Comparison of ENCODE assay signal across 8 cellular contexts in genomic region chr1:24540906-24541710, GRCh38. TPM values are rescaled to one million over a fixed set of nuclear protein-coding genes. Genes with fewer than 3 reads are reported as not detected.
A peak's percentile ranks its signal among the peaks of the same experiment; 100 is the strongest.
DNase-seq lines count a peak whose midpoint lies in the region; ATAC-seq and TF ChIP-seq lines count a peak whose summit lies in the region.

No MANE protein-coding gene starts in this region.

- H3K4ac ChIP-seq in mesendoderm (ENCODE audit: low read depth, low read length) = no peak overlapping the region

- H2AFZ ChIP-seq in Loucy (ENCODE audit: low read length) = no peak overlapping the region

- H3K4me3 ChIP-seq in CD8-positive, alpha-beta memory T cell (ENCODE audit: low read length) = no peak overlapping the region
- no peak overlapping the region for H3K4me3 ChIP-seq in Loucy (ENCODE audit: low read length, poor library complexity, severe bottlenecking)
- no peak overlapping the region for H3K4me3 ChIP-seq in lung
- H3K4me3 ChIP-seq in mesendoderm (ENCODE audit: low read length) = no peak overlapping the region

- peak overlapping the region in 7 of 8 donors; percentile 23 to 88 (median 76) for H3K27ac Mint-ChIP-seq in CD8-positive, alpha-beta memory T cell
- peak overlapping the region; percentile 94 for H3K27ac Mint-ChIP-seq in activated naive CD8-positive, alpha-beta T cell treated with anti-CD3 and anti-CD28 coated beads, Interleukin-2, amount 50 U/mL, for 24 hours

- peaks cover 32% of the 10 kb centered on the region for H3K4me1 ChIP-seq in CD8-positive, alpha-beta memory T cell (ENCODE audit: insufficient read depth, low read length)
- peaks cover 39% of the 10 kb centered on the region for H3K4me1 ChIP-seq in Loucy (ENCODE audit: insufficient read depth, low read length, poor library complexity, severe bottlenecking)
- no peaks in the 10 kb centered on the region for H3K4me1 ChIP-seq in lung (ENCODE audit: control insufficient read depth in 2 of 2, insufficient read depth in 2 of 2, low read length in 2 of 2)
- no peaks in the 10 kb centered on the region for H3K4me1 ChIP-seq in mesendoderm (ENCODE audit: control insufficient read depth, low read depth, low read length)

- H3K79me2 ChIP-seq in Loucy (ENCODE audit: insufficient read depth, low read length) (no peaks in the 10 kb centered on the region), mesendoderm (ENCODE audit: control insufficient read depth, insufficient read depth, low read length) (no peaks in the 10 kb centered on the region)

- POLR2A ChIA-PET in CD8-positive, alpha-beta memory T cell (lab: Charles Lee) = interaction anchor here (0.5 to 1.6 kb wide), 4 partner anchors 39 to 574 kb away, joined by 3 to 8 read pairs (median 4); partner anchors contain the start of gene RCAN3

- DNase-seq in CD8-positive, alpha-beta memory T cell = no peak
- no peak for DNase-seq in activated naive CD8-positive, alpha-beta T cell treated with anti-CD3 and anti-CD28 coated beads, Interleukin-2, amount 50 U/mL, for 24 hours
- peak; percentile 53 for DNase-seq in lung (ENCODE audit: low spot score)
- DNase-seq in mesendoderm = no peak
- no peak for DNase-seq in NCI-H2081 treated with DMSO at 0.1 percent for 48 hours (lab: John Stamatoyannopoulos, UW)

- H3K27me3 ChIP-seq in CD8-positive, alpha-beta memory T cell (ENCODE audit: insufficient read depth, low read length, poor library complexity, severe bottlenecking) = no peaks in the 10 kb centered on the region
- H3K27me3 ChIP-seq in Loucy (ENCODE audit: insufficient read depth, low read length, poor library complexity, severe bottlenecking) (no peaks in the 10 kb centered on the region), lung (ENCODE audit: control insufficient read depth, insufficient read depth) (no peaks in the 10 kb centered on the region), mesendoderm (ENCODE audit: insufficient read depth, low read length, poor library complexity) (no peaks in the 10 kb centered on the region)

- no peaks in the 10 kb centered on the region for H3K9me2 ChIP-seq in Loucy (replicated peaks; ENCODE audit: low read depth, low read length)

- no peak for TF ChIP-seq POLR2A in GM18505 (IDR thresholded peaks at IDR 0.05; ENCODE audit: borderline replicate concordance, extremely low read depth, insufficient read depth, insufficient read length)

- H3K4me1 Mint-ChIP-seq in CD8-positive, alpha-beta memory T cell = peaks cover 45 to 79% (median 58%) of the 10 kb centered on the region in 3 donors
- peaks cover 80% of the 10 kb centered on the region for H3K4me1 Mint-ChIP-seq in activated naive CD8-positive, alpha-beta T cell treated with anti-CD3 and anti-CD28 coated beads, Interleukin-2, amount 50 U/mL, for 24 hours

- peaks cover 6% of the 10 kb centered on the region for H3K36me3 ChIP-seq in CD8-positive, alpha-beta memory T cell (ENCODE audit: insufficient read depth, low read length)
- H3K36me3 ChIP-seq in Loucy (ENCODE audit: insufficient read depth, low read length) = no peaks in the 10 kb centered on the region
- H3K36me3 ChIP-seq in lung (ENCODE audit: control insufficient read depth in 2 of 2, insufficient read depth in 2 of 2, low read length in 2 of 2) = peaks cover 0 to 4% of the 10 kb centered on the region in 2 donors
- no peaks in the 10 kb centered on the region for H3K36me3 ChIP-seq in mesendoderm (ENCODE audit: control insufficient read depth, insufficient read depth, low read length)

- H3K4me2 ChIP-seq in Loucy (ENCODE audit: low read depth, low read length, poor library complexity, severe bottlenecking) = peak overlapping the region; percentile 44
- H3K4me2 ChIP-seq in mesendoderm (ENCODE audit: low read length) = no peak overlapping the region

- peak overlapping the region in 3 of 7 donors; percentile 22 to 71 (median 48) for H3K4me3 Mint-ChIP-seq in CD8-positive, alpha-beta memory T cell
- peak overlapping the region; percentile 54 for H3K4me3 Mint-ChIP-seq in activated naive CD8-positive, alpha-beta T cell treated with anti-CD3 and anti-CD28 coated beads, Interleukin-2, amount 50 U/mL, for 24 hours

- H3K36me3 Mint-ChIP-seq in CD8-positive, alpha-beta memory T cell = peaks cover 0 to 35% (median 9%) of the 10 kb centered on the region in 3 donors
- peaks cover 20% of the 10 kb centered on the region for H3K36me3 Mint-ChIP-seq in activated naive CD8-positive, alpha-beta T cell treated with anti-CD3 and anti-CD28 coated beads, Interleukin-2, amount 50 U/mL, for 24 hours (ENCODE audit: low read depth)

- H3K27me3 Mint-ChIP-seq in CD8-positive, alpha-beta memory T cell = peaks cover 0 to 1% of the 10 kb centered on the region in 2 donors
- no peaks in the 10 kb centered on the region for H3K27me3 Mint-ChIP-seq in activated naive CD8-positive, alpha-beta T cell treated with anti-CD3 and anti-CD28 coated beads, Interleukin-2, amount 50 U/mL, for 24 hours

- TF ChIP-seq CTCF in Loucy (conservative IDR thresholded peaks at IDR 0.05; ENCODE audit: low read length) = no peak
- no peak for TF ChIP-seq CTCF in lung (IDR thresholded peaks at IDR 0.05; ENCODE audit: control extremely low read depth, extremely low read depth)

- WGBS in lung, 2 donors = 40 to 46% methylated on average over 7 of the region's 7 CpGs
- no CpG with 5 or more reads among the region's 7 CpGs for WGBS in mesendoderm (ENCODE audit: extremely low coverage, insufficient coverage, low lambda C conversion rate)

- no peak overlapping the region for H2BK15ac ChIP-seq in mesendoderm (replicated peaks; ENCODE audit: low read depth)

- H2BK120ac ChIP-seq in mesendoderm (ENCODE audit: low read depth, low read length) = no peak overlapping the region

- H3K9me3 Mint-ChIP-seq in CD8-positive, alpha-beta memory T cell = no peaks in the 10 kb centered on the region
- H3K9me3 Mint-ChIP-seq in activated naive CD8-positive, alpha-beta T cell treated with anti-CD3 and anti-CD28 coated beads, Interleukin-2, amount 50 U/mL, for 24 hours = no peaks in the 10 kb centered on the region

- no peak overlapping the region for H3K23ac ChIP-seq in mesendoderm (ENCODE audit: low read length)

- no peak overlapping the region for H3K9ac ChIP-seq in Loucy (ENCODE audit: low read depth, low read length, poor library complexity, severe bottlenecking)
- H3K9ac ChIP-seq in mesendoderm (ENCODE audit: low read length) = no peak overlapping the region

- no peak overlapping the region for H4K8ac ChIP-seq in mesendoderm (ENCODE audit: low read depth, low read length)

- H4K20me1 ChIP-seq in Loucy (ENCODE audit: insufficient read depth, low read length, poor library complexity, severe bottlenecking) = no peaks in the 10 kb centered on the region

- no peaks in the 10 kb centered on the region for H3K9me3 ChIP-seq in CD8-positive, alpha-beta memory T cell (ENCODE audit: low read length)
- no peaks in the 10 kb centered on the region for H3K9me3 ChIP-seq in Loucy (ENCODE audit: insufficient read depth, low read depth, low read length)
- H3K9me3 ChIP-seq in lung (ENCODE audit: control insufficient read depth in 2 of 2, insufficient read depth in 1 of 2, low read length in 1 of 2) = no peaks in the 10 kb centered on the region

- no peak overlapping the region for H3K18ac ChIP-seq in mesendoderm (ENCODE audit: low read length)

- H4K5ac ChIP-seq in mesendoderm (ENCODE audit: low read length) = no peak overlapping the region

- CTCF ChIA-PET in CD8-positive, alpha-beta memory T cell (lab: Charles Lee) = interaction anchor here (0.6 to 3.2 kb wide), 9 partner anchors 19 to 409 kb away, joined by 3 to 23 read pairs (median 4); partner anchors contain the start of genes NIPAL3 and RCAN3

- no peak overlapping the region for H2BK5ac ChIP-seq in mesendoderm (ENCODE audit: low read length)

- H3K56ac ChIP-seq in mesendoderm (ENCODE audit: low read length) = no peak overlapping the region

- H2AK5ac ChIP-seq in mesendoderm (ENCODE audit: low read length) = no peak overlapping the region

- H3K79me1 ChIP-seq in mesendoderm (ENCODE audit: low read length) = no peaks in the 10 kb centered on the region

- no peak overlapping the region for H3K27ac ChIP-seq in CD8-positive, alpha-beta memory T cell (ENCODE audit: low read depth, low read length)
- H3K27ac ChIP-seq in lung (ENCODE audit: low read depth in 1 of 2, low read length in 1 of 2) (peak overlapping the region in 1 of 2 donors; percentile 70), mesendoderm (ENCODE audit: low read depth, low read length) (no peak overlapping the region)

- peaks cover 7% of the 10 kb centered on the region for H3F3A ChIP-seq in Loucy (ENCODE audit: low read depth)

- peak; percentile 48 for ATAC-seq in activated naive CD8-positive, alpha-beta T cell treated with anti-CD3 and anti-CD28 coated beads, Interleukin-2, amount 50 U/mL, for 24 hours
- ATAC-seq in lung (ENCODE audit: insufficient read depth, low FRiP score) (peak; percentile 49), GM18505 (IDR thresholded peaks at IDR 0.05; ENCODE audit: unreplicated experiment) (no peak), GM21717 (IDR thresholded peaks at IDR 0.05; ENCODE audit: unreplicated experiment) (no peak)

RNA-seq across cellular contexts. Expression of gene NCMAP, which starts 14.8 kb away (rescaled TPM):
- under 1 TPM in 1 of 2 experiments, not detected in 1; 0.04 TPM for total RNA-seq in CD8-positive, alpha-beta memory T cell
- not detected for polyA plus RNA-seq in CD8-positive, alpha-beta memory T cell
- 10 to 100 TPM in 1 of 2 donors, 1 to 10 TPM in 1; 6.5 to 20.2 TPM for total RNA-seq in lung
- polyA plus RNA-seq in lung = 1 to 10 TPM; 1.5 to 5.2 TPM
- polyA plus RNA-seq in mesendoderm (2013, experiment 1 of 2) = 0.01 TPM
- polyA plus RNA-seq in mesendoderm (2013, experiment 2 of 2) = 0.01 TPM

RNA-seq across cellular contexts. Expression of gene RCAN3, which starts 38.5 kb away (rescaled TPM):
- 10 to 100 TPM; 62.6 to 64.0 TPM for total RNA-seq in CD8-positive, alpha-beta memory T cell
- polyA plus RNA-seq in CD8-positive, alpha-beta memory T cell = 66.7 TPM
- total RNA-seq in lung = 10 to 100 TPM; 18.7 to 21.4 TPM
- polyA plus RNA-seq in lung = 1 to 10 TPM; 5.2 to 6.9 TPM
- 13.0 TPM for polyA plus RNA-seq in mesendoderm (2013, experiment 1 of 2)
- polyA plus RNA-seq in mesendoderm (2013, experiment 2 of 2) = 13.4 TPM

Comparison
In these comparisons a context has a peak if more than half of its experiments do, and no peak if none do; other contexts are left out.
1. ATAC-seq: peak in activated naive CD8-positive, alpha-beta T cell treated with anti-CD3 and anti-CD28 coated beads, Interleukin-2, amount 50 U/mL, for 24 hours (single experiment) and lung (single experiment); none in GM18505 (single experiment) and GM21717 (single experiment).
2. RNA of gene NCMAP, which starts 14.8 kb away (total RNA-seq): 6.5 to 20.2 TPM in lung; 0.04 TPM in CD8-positive, alpha-beta memory T cell; every median in the first group is over 4 times any median in the second.